1 cellular context compared by ENCODE assay signal in genomic region chr5:142025637-142026036, GRCh38.
TF ChIP-seq lines count a peak whose summit lies in the region.

No MANE protein-coding gene starts in this region.

TF ChIP-seq in H1, 55 proteins besides CTCF, POLR2A, EP300 and RAD21 (continued from another document):
- TF ChIP-seq TAF7 (optimal IDR thresholded peaks at IDR 0.05; ENCODE audit: borderline replicate concordance, low read depth, low read length): no peak
- no peak for TF ChIP-seq GTF2F1 (IDR thresholded peaks at IDR 0.05; ENCODE audit: borderline replicate concordance, low read depth, low read length)
- TF ChIP-seq JUN (IDR thresholded peaks at IDR 0.05; ENCODE audit: low read depth, low read length): no peak
- no peak for TF ChIP-seq EGR1 (IDR thresholded peaks at IDR 0.05; ENCODE audit: borderline replicate concordance, low read depth, low read length)
- TF ChIP-seq HDAC6 (IDR thresholded peaks at IDR 0.05; ENCODE audit: low read depth, low read length): no peak
- TF ChIP-seq KDM4A (IDR thresholded peaks at IDR 0.05; ENCODE audit: low read depth, low read length, severe bottlenecking): no peak
- TF ChIP-seq CHD2 (IDR thresholded peaks at IDR 0.05; ENCODE audit: low read length): no peak
- no peak for TF ChIP-seq SP1 (IDR thresholded peaks at IDR 0.05; ENCODE audit: low read depth, low read length)
- TF ChIP-seq FOSL1 (IDR thresholded peaks at IDR 0.05; ENCODE audit: insufficient read depth, low read depth, low read length): no peak
